In the genomic region with DNA sequence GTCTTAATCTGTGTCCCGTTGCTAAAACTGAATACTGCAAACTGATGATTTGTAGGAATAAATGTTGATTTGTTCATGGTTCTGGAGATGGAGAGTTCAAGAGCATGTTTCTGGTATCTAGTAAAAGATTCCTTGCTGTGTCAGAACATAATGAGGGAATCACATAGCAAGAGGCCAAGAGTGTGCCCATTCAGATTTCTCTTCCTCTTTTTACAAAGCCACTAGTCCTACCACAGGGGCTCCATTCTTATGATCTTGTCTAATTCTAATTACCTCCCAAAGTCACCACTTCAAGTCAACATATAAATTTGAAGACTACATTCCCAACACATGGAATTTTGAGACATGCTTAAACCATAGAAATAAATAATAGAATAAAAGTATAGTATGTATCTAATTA, we compare ENCODE assay signal across 19 cellular contexts.
"Had no signal": no experiment of that assay in that cellular context is flagged by ENCODE, and none has a peak within 500 bp of the region (broad histone marks: within the 10 kb centered on the region; RNA-seq: fewer than 3 reads in every experiment).

No MANE protein-coding gene starts in this region.

- ATAC-seq: esophagus mucosa; heart left ventricle; naive thymus-derived CD4-positive, alpha-beta T cell; psoas muscle; right lobe of liver; stimulated activated effector memory CD8-positive, alpha-beta T cell treated with anti-CD3 and anti-CD28 coated beads, Interleukin-12 subunit alpha, Interleukin-12 subunit beta, amount 100 ng/mL, for 72 hours; stimulated activated naive CD8-positive, alpha-beta T cell treated with anti-CD3 and anti-CD28 coated beads, Interleukin-15, Interleukin-2, amounts not matched to agents 100 U/mL and 50 U/mL, for 24 hours had no signal

- H3K4me1 Mint-ChIP-seq: naive thymus-derived CD4-positive, alpha-beta T cell; stimulated activated effector memory CD8-positive, alpha-beta T cell treated with anti-CD3 and anti-CD28 coated beads, Interleukin-12 subunit alpha, Interleukin-12 subunit beta, amount 100 ng/mL, for 72 hours had no signal

- H3K9me3 Mint-ChIP-seq: type B pancreatic cell had no signal

- H3K4me1 ChIP-seq: heart left ventricle, psoas muscle, right lobe of liver, suprapubic skin, thyroid gland, uterus had no signal

- H3K27ac ChIP-seq: heart left ventricle, neutrophil, psoas muscle, right lobe of liver, suprapubic skin, thyroid gland, uterus had no signal

- H3K27me3 ChIP-seq: heart left ventricle, neutrophil, right lobe of liver, suprapubic skin, thyroid gland, uterus had no signal

- H3K4me3 Mint-ChIP-seq: naive thymus-derived CD4-positive, alpha-beta T cell; stimulated activated effector memory CD8-positive, alpha-beta T cell treated with anti-CD3 and anti-CD28 coated beads, Interleukin-12 subunit alpha, Interleukin-12 subunit beta, amount 100 ng/mL, for 72 hours; type B pancreatic cell had no signal

- H3K36me3 Mint-ChIP-seq: naive thymus-derived CD4-positive, alpha-beta T cell; stimulated activated effector memory CD8-positive, alpha-beta T cell treated with anti-CD3 and anti-CD28 coated beads, Interleukin-12 subunit alpha, Interleukin-12 subunit beta, amount 100 ng/mL, for 72 hours; type B pancreatic cell had no signal

- H3K36me3 ChIP-seq: heart left ventricle, neutrophil, right lobe of liver, suprapubic skin, thyroid gland, uterus had no signal

- H3K9me3 ChIP-seq: heart left ventricle, neutrophil, psoas muscle, right lobe of liver, suprapubic skin, thyroid gland, uterus had no signal

- H3K4me3 ChIP-seq: heart left ventricle, psoas muscle, right lobe of liver, suprapubic skin, thyroid gland, uterus had no signal

- DNase-seq: effector memory CD4-positive, alpha-beta T cell; heart left ventricle; hippocampal formation; kidney glomerular epithelial cell; mammary epithelial cell; naive thymus-derived CD4-positive, alpha-beta T cell; psoas muscle; retina; right lobe of liver; stimulated activated CD4-positive, alpha-beta T cell treated with anti-CD3 and anti-CD28 coated beads, Interleukin-4, amount 100 ng/mL, for 1 hour; stimulated activated CD8-positive, alpha-beta memory T cell treated with anti-CD3 and anti-CD28 coated beads, Interleukin-4, amount 100 ng/mL, for 48 hours; stimulated activated naive CD8-positive, alpha-beta T cell treated with anti-CD3 and anti-CD28 coated beads, Interleukin-15, Interleukin-2, amounts not matched to agents 100 U/mL and 50 U/mL, for 24 hours; thyroid gland; uterus had no signal

- H3K27me3 Mint-ChIP-seq: naive thymus-derived CD4-positive, alpha-beta T cell; type B pancreatic cell had no signal

- H3K27ac Mint-ChIP-seq: naive thymus-derived CD4-positive, alpha-beta T cell; stimulated activated effector memory CD8-positive, alpha-beta T cell treated with anti-CD3 and anti-CD28 coated beads, Interleukin-12 subunit alpha, Interleukin-12 subunit beta, amount 100 ng/mL, for 72 hours; type B pancreatic cell had no signal
